Comparison of ENCODE assay signal across 12 cellular contexts in genomic region chr7:12951397-12951801, GRCh38.
A peak's percentile ranks its signal among the peaks of the same experiment; 100 is the strongest.
DNase-seq lines count a peak whose midpoint lies in the region; ATAC-seq and TF ChIP-seq lines count a peak whose summit lies in the region.
"Had no signal": no experiment of that assay in that cellular context is flagged by ENCODE, and none has a peak within 500 bp of the region (broad histone marks: within the 10 kb centered on the region; RNA-seq: fewer than 3 reads in every experiment).

No MANE protein-coding gene starts in this region.

- POLR2A ChIA-PET in SK-N-SH (lab: Yijun Ruan, JAX): no interaction called here

- no peaks in the 10 kb centered on the region for H4K20me1 ChIP-seq in SK-N-SH (ENCODE audit: insufficient read depth)

- no peaks in the 10 kb centered on the region for H3K36me3 ChIP-seq in SK-N-SH (replicated peaks in 1 of 2; ENCODE audit: control insufficient read depth in 1 of 2, insufficient read depth in 2 of 2, low read length in 1 of 2)
- H3K36me3 ChIP-seq: right atrium auricular region had no signal

- no peaks in the 10 kb centered on the region for H3K9me3 ChIP-seq in SK-N-SH
- H3K9me3 ChIP-seq: right atrium auricular region had no signal

- peaks cover 10% of the 10 kb centered on the region for H3F3A ChIP-seq in SK-N-SH (replicated peaks; ENCODE audit: insufficient read depth)

- no peak for TF ChIP-seq RAD21 in SK-N-SH (IDR thresholded peaks at IDR 0.05; ENCODE audit: low read length)

- intact Hi-C loops in posterior cingulate gyrus (cut with DNase I) (no loop called here), posterior vena cava (cut with DNase I) (no loop called here)

- H3K79me2 ChIP-seq in SK-N-SH (ENCODE audit: insufficient read depth): no peaks in the 10 kb centered on the region

- H3K9me2 ChIP-seq in SK-N-SH: 0 out of 2 replicates have a peak, but pooled peaks cover 3% of the 10 kb centered on the region

- H3K4me2 ChIP-seq in SK-N-SH: no peak overlapping the region

- DNase-seq in SK-N-SH (no peak), astrocyte of the hippocampus (ENCODE audit: low read depth, low spot score) (peak; percentile 67), hepatic stellate cell (ENCODE audit: low spot score) (peak; percentile 28), posterior cingulate gyrus (no peak), posterior vena cava (ENCODE audit: low spot score) (no peak)
- DNase-seq in activated CD4-positive, alpha-beta T cell treated with anti-CD3 and anti-CD28 coated beads, Interleukin-2, amount 50 U/mL, for 4 hours: no peak
- DNase-seq: NCI-H345 had no signal

- ATAC-seq in SK-N-SH treated with all-trans-retinoic acid at 6 μM for 48 hours (no peak), GM19023 (IDR thresholded peaks at IDR 0.05; ENCODE audit: unreplicated experiment) (no peak)
- ATAC-seq: activated naive CD4-positive, alpha-beta T cell treated with anti-CD3 and anti-CD28 coated beads, Interleukin-2, amount 50 U/mL, for 72 hours had no signal

- no peak for TF ChIP-seq CTCF in SK-N-SH (IDR thresholded peaks at IDR 0.05)

- H3K4me3 ChIP-seq in SK-N-SH (ENCODE audit: low read depth in 2 of 2, low read length in 1 of 2): no peak overlapping the region
- H3K4me3 ChIP-seq: lung, right atrium auricular region had no signal

- no peaks in the 10 kb centered on the region for H3K4me1 ChIP-seq in SK-N-SH (ENCODE audit: control insufficient read depth in 1 of 2, insufficient read depth in 2 of 2, low read depth in 1 of 2, low read length in 1 of 2)
- H3K4me1 ChIP-seq: right atrium auricular region had no signal

- WGBS in SK-N-SH (ENCODE audit: low lambda C conversion rate): 39% methylated on average over 6 of the region's 6 CpGs

- H3K9ac ChIP-seq in SK-N-SH: no peak overlapping the region

- CTCF ChIA-PET in SK-N-SH (lab: Yijun Ruan, JAX): interaction anchor here (0.9 kb wide), 1 partner anchor 11 kb away, joined by 3 read pairs; no protein-coding TSS in a partner anchor

- H3K27ac ChIP-seq in SK-N-SH (ENCODE audit: low read depth in 2 of 2, low read length in 1 of 2): no peak overlapping the region
- H3K27ac ChIP-seq: right atrium auricular region had no signal

- H3K27me3 ChIP-seq in SK-N-SH (ENCODE audit: insufficient read depth): no peaks in the 10 kb centered on the region; the same call in 1 of the 2 replicates
- H3K27me3 ChIP-seq: right atrium auricular region had no signal

- TF ChIP-seq EP300 in SK-N-SH (IDR thresholded peaks at IDR 0.05; ENCODE audit: borderline replicate concordance in 1 of 2, low read depth in 1 of 2, low read length in 1 of 2): no peak

- no peak overlapping the region for H2AFZ ChIP-seq in SK-N-SH (ENCODE audit: low read depth)

TF ChIP-seq in SK-N-SH, 30 proteins besides CTCF, POLR2A, EP300 and RAD21 (continues in another document):
- TF ChIP-seq FOXM1 (IDR thresholded peaks at IDR 0.05; ENCODE audit: low read depth) (no peak), PBX3 (IDR thresholded peaks at IDR 0.05) (peak; percentile 60), FOSL2 (IDR thresholded peaks at IDR 0.05; ENCODE audit: borderline replicate concordance, low read depth) (peak; percentile 68), RXRA (IDR thresholded peaks at IDR 0.05; ENCODE audit: borderline replicate concordance, low read depth) (no peak), NRF1 (IDR thresholded peaks at IDR 0.05; ENCODE audit: low read depth, low read length) (no peak), RFX5 (IDR thresholded peaks at IDR 0.05; ENCODE audit: low read length) (no peak), YY1 (IDR thresholded peaks at IDR 0.05; ENCODE audit: low read depth) (no peak), TAF1 (IDR thresholded peaks at IDR 0.05; ENCODE audit: borderline replicate concordance, low read depth, low read length) (no peak), REST (IDR thresholded peaks at IDR 0.05; ENCODE audit: low read depth, low read length) (no peak), FOXJ3 (CRISPR knock-in tag; IDR thresholded peaks at IDR 0.05) (no peak), POLR2AphosphoS5 (IDR thresholded peaks at IDR 0.05; ENCODE audit: low read depth, low read length) (no peak)

TF ChIP-seq in SK-N-SH treated with all-trans-retinoic acid at 6 μM for 48 hours, 23 proteins besides CTCF, POLR2A, EP300 and RAD21:
- TF ChIP-seq ZFP3 (CRISPR knock-in tag; IDR thresholded peaks at IDR 0.05): no peak
- TF ChIP-seq POU6F1 (CRISPR knock-in tag; IDR thresholded peaks at IDR 0.05; ENCODE audit: borderline replicate concordance, low read depth): no peak
- no peak for TF ChIP-seq OSR1 (CRISPR knock-in tag; IDR thresholded peaks at IDR 0.05)
- no peak for TF ChIP-seq ARNTL (CRISPR knock-in tag; IDR thresholded peaks at IDR 0.05; ENCODE audit: borderline replicate concordance, low read depth)
- TF ChIP-seq CSRNP3 (CRISPR knock-in tag; IDR thresholded peaks at IDR 0.05): no peak
- TF ChIP-seq CSDC2 (CRISPR knock-in tag; IDR thresholded peaks at IDR 0.05): no peak
- TF ChIP-seq SNAI2 (CRISPR knock-in tag; IDR thresholded peaks at IDR 0.05): no peak
- TF ChIP-seq ZFP30 (CRISPR knock-in tag; IDR thresholded peaks at IDR 0.05): no peak
- TF ChIP-seq BACH2 (CRISPR knock-in tag; IDR thresholded peaks at IDR 0.05; ENCODE audit: borderline replicate concordance): no peak
- no peak for TF ChIP-seq ZNF70 (CRISPR knock-in tag; IDR thresholded peaks at IDR 0.05)
- TF ChIP-seq PPARA (CRISPR knock-in tag; IDR thresholded peaks at IDR 0.05; ENCODE audit: borderline replicate concordance): no peak
- no peak for TF ChIP-seq ZNF565 (CRISPR knock-in tag; conservative IDR thresholded peaks at IDR 0.05; ENCODE audit: low read depth)
- TF ChIP-seq ESRRG (CRISPR knock-in tag; IDR thresholded peaks at IDR 0.05): no peak
- no peak for TF ChIP-seq RARB (CRISPR knock-in tag; IDR thresholded peaks at IDR 0.05)
TF ChIP-seq in SK-N-SH treated with all-trans-retinoic acid at 6 μM for 48 hours: peak in this region for 0.

Comparison
In these comparisons a context has a peak if more than half of its experiments do, and no peak if none do; other contexts are left out.
1. DNase-seq: peak in astrocyte of the hippocampus (single experiment) and hepatic stellate cell (single experiment); none in SK-N-SH (single experiment), activated CD4-positive, alpha-beta T cell treated with anti-CD3 and anti-CD28 coated beads, Interleukin-2, amount 50 U/mL, for 4 hours (0 of 2), posterior cingulate gyrus (0 of 10) and posterior vena cava (single experiment).